31 cellular contexts compared by ENCODE assay signal in the genomic region with DNA sequence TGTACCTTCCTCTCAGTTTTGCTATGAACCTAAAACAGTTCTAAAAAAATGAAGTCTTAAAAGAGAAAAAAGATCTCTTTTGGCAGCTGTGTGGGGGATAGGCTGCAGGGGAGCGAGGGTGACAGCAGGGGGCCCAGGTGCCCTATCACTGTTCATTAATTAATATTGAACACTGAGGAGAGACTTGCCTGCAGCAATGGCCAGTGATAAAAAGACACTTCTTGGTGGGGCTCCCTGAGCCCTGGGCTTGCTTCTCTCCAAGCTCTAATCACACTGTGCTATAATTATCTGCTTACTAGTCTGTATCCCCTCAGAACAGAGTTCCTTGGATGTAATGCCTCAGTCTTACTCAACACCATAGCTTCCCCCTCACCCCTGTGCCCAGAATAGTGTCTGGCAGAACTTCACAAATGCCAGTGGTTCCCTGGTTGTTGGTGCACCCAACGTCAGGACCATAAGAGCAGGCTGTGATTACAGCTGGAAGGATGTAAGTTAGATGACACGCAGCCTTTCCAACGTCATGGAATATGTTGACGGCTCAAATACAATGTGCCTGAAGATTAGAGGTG. TPM values are rescaled to one million over a fixed set of nuclear protein-coding genes. Genes with fewer than 3 reads are reported as not detected.
"Had no signal": no experiment of that assay in that cellular context is flagged by ENCODE, and none has a peak within 500 bp of the region (broad histone marks: within the 10 kb centered on the region; RNA-seq: fewer than 3 reads in every experiment).

No MANE protein-coding gene starts in this region.

- H2AFZ ChIP-seq: neural progenitor cell had no signal

- H3K4me1 ChIP-seq: foreskin keratinocyte, vagina had no signal

- FAIRE-seq: endometrium, kidney had no signal

- H3K4me2 ChIP-seq: neural progenitor cell, smooth muscle cell had no signal

- ATAC-seq: effector memory CD8-positive, alpha-beta T cell; mucosa of descending colon; sciatic nerve; stimulated activated naive CD8-positive, alpha-beta T cell treated with anti-CD3 and anti-CD28 coated beads, Interleukin-15, amount 100 ng/mL, for 72 hours had no signal

- H3K27ac ChIP-seq: cardiac muscle cell, foreskin keratinocyte, neural progenitor cell, ovary, suprapubic skin, vagina had no signal

- H3K4me3 ChIP-seq: cardiac muscle cell, mucosa of descending colon, neural progenitor cell, ovary, smooth muscle cell, suprapubic skin, vagina had no signal

- H3K27me3 ChIP-seq: cardiac muscle cell, foreskin keratinocyte, neural progenitor cell, ovary, suprapubic skin, vagina had no signal

- H3K9me3 ChIP-seq: mucosa of descending colon, ovary, suprapubic skin, vagina had no signal

- H3K36me3 ChIP-seq: cardiac muscle cell, neural progenitor cell, ovary, suprapubic skin, vagina had no signal

- DNase-seq: cortex of kidney; effector memory CD8-positive, alpha-beta T cell; foreskin keratinocyte; glutamatergic neuron; kidney; mesenchymal stem cell; mucosa of descending colon; naive B cell; nucleus accumbens; ovary; posterior cingulate gyrus; stimulated activated CD4-positive, alpha-beta T cell treated with anti-CD3 and anti-CD28 coated beads, Interleukin-12 subunit alpha, Interleukin-12 subunit beta, amount 100 ng/mL, for 4 hours; stimulated activated CD4-positive, alpha-beta T cell treated with anti-CD3 and anti-CD28 coated beads, Interleukin-1b, Interleukin-23, amount 100 ng/mL, for 48 hours; stimulated activated CD4-positive, alpha-beta T cell treated with anti-CD3 and anti-CD28 coated beads, Interleukin-4, amount 100 ng/mL, for 1 hour; stimulated activated CD8-positive, alpha-beta memory T cell treated with anti-CD3 and anti-CD28 coated beads, Interleukin-4, amount 100 ng/mL, for 48 hours; stimulated activated naive CD4-positive, alpha-beta T cell; stimulated activated naive CD8-positive, alpha-beta T cell treated with anti-CD3 and anti-CD28 coated beads, Interleukin-15, amount 100 ng/mL, for 72 hours; trophoblast cell had no signal

RNA-seq across cellular contexts. Expression of a gene that starts 52.0 kb away (rescaled TPM):
- total RNA-seq: dermis microvascular lymphatic vessel endothelial cell, fibroblast of lung, foreskin keratinocyte, liver, lung microvascular endothelial cell, pulmonary artery endothelial cell, smooth muscle cell, ureter had no signal
- polyA plus RNA-seq: fibroblast of lung, foreskin keratinocyte, liver, smooth muscle cell had no signal
